1 cellular context compared by ENCODE assay signal in genomic region chr7:101352920-101353308, GRCh38.
TF ChIP-seq lines count a peak whose summit lies in the region.

No MANE protein-coding gene starts in this region.

TF ChIP-seq in K562, 482 proteins besides CTCF, POLR2A, EP300 and RAD21:
- TF ChIP-seq SMARCA5 (IDR thresholded peaks at IDR 0.05) = peak; percentile 76; the same call in 1 of the 2 replicates
- TF ChIP-seq ZNF696 (CRISPR knock-in tag; conservative IDR thresholded peaks at IDR 0.05) = no peak
- TF ChIP-seq FOSL1 (tag; conservative IDR thresholded peaks at IDR 0.05) = peak; percentile 68
- no peak for TF ChIP-seq RBM17 (IDR thresholded peaks at IDR 0.05; ENCODE audit: borderline replicate concordance, low read depth, low read length)
- TF ChIP-seq NR2C2 (CRISPR knock-in tag; IDR thresholded peaks at IDR 0.05) = no peak
- peak; percentile 60 for TF ChIP-seq NR2C2 (tag; IDR thresholded peaks at IDR 0.05)
- 0 out of 2 replicates have a peak, but pooled peaks have one; percentile 30 for TF ChIP-seq ZNF3 (CRISPR knock-in tag; IDR thresholded peaks at IDR 0.05)
- TF ChIP-seq ZKSCAN8 (CRISPR knock-in tag; IDR thresholded peaks at IDR 0.05) = 0 out of 2 replicates have a peak, but pooled peaks have one; percentile 54
- 0 out of 4 replicates have a peak, but pooled peaks of 1 of the 2 experiments have one; percentile 39 for TF ChIP-seq CSDE1 (IDR thresholded peaks at IDR 0.05)
- TF ChIP-seq ADNP (tag; IDR thresholded peaks at IDR 0.05) = peak; percentile 93; the same call in 1 of the 2 replicates
- 0 out of 2 replicates have a peak, but pooled peaks have one; percentile 4 for TF ChIP-seq PHB2 (IDR thresholded peaks at IDR 0.05; ENCODE audit: low read depth)
- TF ChIP-seq PHTF2 (CRISPR knock-in tag; IDR thresholded peaks at IDR 0.05) = no peak
- no peak for TF ChIP-seq HSF4 (CRISPR knock-in tag; IDR thresholded peaks at IDR 0.05; ENCODE audit: borderline replicate concordance)
- TF ChIP-seq RBM25 (IDR thresholded peaks at IDR 0.05; ENCODE audit: low read depth, low read length, severe bottlenecking) = peak; percentile 69
- peak; percentile 37 for TF ChIP-seq HMBOX1 (IDR thresholded peaks at IDR 0.05)
- 0 out of 4 replicates have a peak, but pooled peaks of 1 of the 2 experiments have one; percentile 37 for TF ChIP-seq RCOR1 (IDR thresholded peaks at IDR 0.05; ENCODE audit: borderline replicate concordance in 1 of 2, low read depth in 2 of 2, low read length in 2 of 2)
- TF ChIP-seq CAMTA2 (CRISPR knock-in tag; conservative IDR thresholded peaks at IDR 0.05) = no peak
- TF ChIP-seq ZNF146 (CRISPR knock-in tag; IDR thresholded peaks at IDR 0.05; ENCODE audit: unreplicated experiment) = peak; percentile 100
- no peak for TF ChIP-seq MBD1 (CRISPR knock-in tag; IDR thresholded peaks at IDR 0.05)
- no peak for TF ChIP-seq ZNF740 (CRISPR knock-in tag; IDR thresholded peaks at IDR 0.05)
- no peak for TF ChIP-seq ZNF740 (tag; IDR thresholded peaks at IDR 0.05)
